In genomic region chr6:144493035-144493910, GRCh38 we compare ENCODE assay signal across 23 cellular contexts.
DNase-seq lines count a peak whose midpoint lies in the region; ATAC-seq and TF ChIP-seq lines count a peak whose summit lies in the region.
"Had no signal": no experiment of that assay in that cellular context is flagged by ENCODE, and none has a peak within 500 bp of the region (broad histone marks: within the 10 kb centered on the region; RNA-seq: fewer than 3 reads in every experiment).

No MANE protein-coding gene starts in this region.

- peaks cover 10% of the 10 kb centered on the region for H3K4me1 ChIP-seq in RWPE2 (ENCODE audit: insufficient read depth, poor library complexity, severe bottlenecking)
- H3K4me1 ChIP-seq: upper lobe of right lung had no signal

- peaks cover 16% of the 10 kb centered on the region for H3K4me1 Mint-ChIP-seq in T-helper 17 cell
- H3K4me1 Mint-ChIP-seq: activated B cell treated with CpG ODN at 0.5 μM for 24 hours had no signal

- H3K27ac ChIP-seq in RWPE2 (ENCODE audit: poor library complexity, severe bottlenecking) = no peak overlapping the region
- H3K27ac ChIP-seq: C4-2B, upper lobe of right lung had no signal

- H3K9me3 ChIP-seq in RWPE2 (ENCODE audit: severe bottlenecking) (no peaks in the 10 kb centered on the region), T-helper 17 cell (ENCODE audit: control insufficient read depth, low read length, poor library complexity, severe bottlenecking) (no peaks in the 10 kb centered on the region)
- H3K9me3 ChIP-seq: upper lobe of right lung had no signal

- no peak overlapping the region for H3K27ac Mint-ChIP-seq in T-helper 17 cell
- H3K27ac Mint-ChIP-seq: activated B cell treated with CpG ODN at 0.5 μM for 24 hours; activated CD4-positive, alpha-beta memory T cell treated with anti-CD3 and anti-CD28 coated beads for 36 hours had no signal

- no peak overlapping the region for H3K4me3 Mint-ChIP-seq in T-helper 17 cell
- H3K4me3 Mint-ChIP-seq: activated B cell treated with CpG ODN at 0.5 μM for 24 hours; activated CD4-positive, alpha-beta memory T cell treated with anti-CD3 and anti-CD28 coated beads for 36 hours; natural killer cell had no signal

- TF ChIP-seq CTCF in RWPE2 (IDR thresholded peaks at IDR 0.05; ENCODE audit: poor library complexity, severe bottlenecking) = no peak

- ATAC-seq in RWPE2 (ENCODE audit: low read depth) (peak; percentile 78), esophagus mucosa (peak; percentile 92), HG03432 (IDR thresholded peaks at IDR 0.05; ENCODE audit: unreplicated experiment) (no peak), T-helper 17 cell (no peak), GM19035 (IDR thresholded peaks at IDR 0.05; ENCODE audit: unreplicated experiment) (no peak)
- ATAC-seq: natural killer cell, right cardiac atrium, upper lobe of right lung had no signal

- peaks cover 26% of the 10 kb centered on the region for H3K36me3 Mint-ChIP-seq in T-helper 17 cell (ENCODE audit: low read depth)

- no peak overlapping the region for H3K4me3 ChIP-seq in RWPE2 (ENCODE audit: severe bottlenecking)
- H3K4me3 ChIP-seq: upper lobe of right lung had no signal

- H3K36me3 ChIP-seq in RWPE2 (ENCODE audit: low read depth) = peaks cover 23% of the 10 kb centered on the region

- H3K27me3 ChIP-seq in RWPE2 (ENCODE audit: insufficient read depth, poor library complexity, severe bottlenecking) = no peaks in the 10 kb centered on the region
- H3K27me3 ChIP-seq: upper lobe of right lung had no signal

- H3K27me3 Mint-ChIP-seq in T-helper 17 cell = no peaks in the 10 kb centered on the region
- H3K27me3 Mint-ChIP-seq: activated B cell treated with CpG ODN at 0.5 μM for 24 hours; activated CD4-positive, alpha-beta memory T cell treated with anti-CD3 and anti-CD28 coated beads for 36 hours had no signal

- peak; percentile 63 for DNase-seq in HCEC 1CT
- DNase-seq in RWPE2 (ENCODE audit: low spot score) = no peak
- peak; percentile 44 to 78 for DNase-seq in lung microvascular endothelial cell (ENCODE audit: low read depth in 2 of 2)
- DNase-seq in T-helper 17 cell = no peak
- no peak for DNase-seq in globus pallidus (ENCODE audit: low spot score)
- DNase-seq: activated B cell treated with CpG ODN at 0.5 μM for 24 hours; activated CD4-positive, alpha-beta memory T cell treated with anti-CD3 and anti-CD28 coated beads for 36 hours; activated naive CD4-positive, alpha-beta T cell; Calu3; cerebellar nuclear complex; erythroblast; KG1; natural killer cell; NCI-H187; NCI-H526 treated with DMSO at 0.1 percent for 48 hours; right cardiac atrium; RPMI8226; T-helper 9 cell; upper lobe of right lung had no signal

Comparison
In these comparisons a context has a peak if more than half of its experiments do, and no peak if none do; other contexts are left out.
1. DNase-seq: peak in HCEC 1CT (single experiment) and lung microvascular endothelial cell (2 of 2); none in RWPE2 (single experiment), T-helper 17 cell (0 of 3) and globus pallidus (single experiment).
2. ATAC-seq: peak in RWPE2 (single experiment) and esophagus mucosa (single experiment); none in HG03432 (single experiment), T-helper 17 cell (single experiment) and GM19035 (single experiment).